8 cellular contexts compared by ENCODE assay signal in genomic region chr3:62688812-62689211, GRCh38.
"Had no signal": no experiment of that assay in that cellular context is flagged by ENCODE, and none has a peak within 500 bp of the region (broad histone marks: within the 10 kb centered on the region; RNA-seq: fewer than 3 reads in every experiment).

No MANE protein-coding gene starts in this region.

- H2AFZ ChIP-seq: GM23248 had no signal

- H3K27ac ChIP-seq: GM23248, HL-60 had no signal

- H3K9ac ChIP-seq: GM23248 had no signal

- H3K4me1 ChIP-seq: HAP-1 had no signal

- DNase-seq: GOT3, H7, KBM-7 had no signal

- ATAC-seq: HCT116, HepG2 had no signal

- H3K9me3 ChIP-seq: HAP-1 had no signal

- H3K36me3 ChIP-seq: HAP-1 had no signal

- FAIRE-seq: HepG2 had no signal

- H3K4me3 ChIP-seq: GM23248, HAP-1 had no signal
